ENCODE assay signal across 34 cellular contexts in the genomic region with DNA sequence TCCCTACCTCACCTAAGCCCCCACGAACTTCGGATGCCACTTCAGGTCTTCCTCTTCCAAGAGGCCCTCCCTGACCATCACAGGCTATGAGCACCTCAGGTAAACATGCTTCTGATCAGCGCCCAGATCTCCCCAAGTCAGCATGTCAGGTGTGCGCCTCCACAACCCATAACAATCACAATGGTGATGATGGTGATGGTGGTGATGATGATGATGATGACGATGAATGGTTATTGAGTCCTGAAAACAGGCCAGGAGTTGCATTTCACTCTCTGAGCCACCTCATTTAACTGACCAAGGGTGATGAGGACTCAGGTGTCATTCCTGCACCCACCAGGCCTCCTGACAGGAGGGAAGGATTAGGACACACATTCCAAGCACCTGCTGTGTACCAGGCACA.
"Had no signal": no experiment of that assay in that cellular context is flagged by ENCODE, and none has a peak within 500 bp of the region (broad histone marks: within the 10 kb centered on the region; RNA-seq: fewer than 3 reads in every experiment).

No MANE protein-coding gene starts in this region.

- FAIRE-seq: astrocyte, TTC549 had no signal

- ATAC-seq: activated CD8-positive, alpha-beta T cell treated with anti-CD3 and anti-CD28 coated beads for 36 hours; activated naive CD4-positive, alpha-beta T cell treated with anti-CD3 and anti-CD28 coated beads, Interleukin-2, amount 50 U/mL, for 72 hours; activated T-cell treated with anti-CD3 and anti-CD28 coated beads, Interleukin-2, amount 50 U/mL, for 4 hours; activated T-cell treated with anti-CD3 and anti-CD28 coated beads, Interleukin-2, amount 50 U/mL, for 72 hours; activated T-helper 17 cell treated with anti-CD3 and anti-CD28 coated beads, Interleukin-2, amount 50 U/mL, for 72 hours; body of pancreas had no signal

- H3K27ac ChIP-seq: adrenal gland, body of pancreas, brain microvascular endothelial cell, breast epithelium, VCaP had no signal

- H3K4me1 ChIP-seq: adrenal gland, body of pancreas, breast epithelium had no signal

- H3K4me3 ChIP-seq: adrenal gland, body of pancreas, breast epithelium had no signal

- DNase-seq: activated B cell treated with CpG ODN at 0.5 μM for 24 hours; activated CD4-positive, alpha-beta memory T cell treated with anti-CD3 and anti-CD28 coated beads for 36 hours; activated CD4-positive, alpha-beta T cell treated with anti-CD3 and anti-CD28 coated beads for 4 hours; activated CD4-positive, alpha-beta T cell treated with anti-CD3 and anti-CD28 coated beads, Interleukin-2, amount 10 ng/mL, durations not matched to agents 24 days and 14 days; activated CD4-positive, alpha-beta T cell treated with anti-CD3 and anti-CD28 coated beads, Interleukin-2, amount 50 U/mL, for 1 hour; activated CD4-positive, alpha-beta T cell treated with anti-CD3 and anti-CD28 coated beads, Interleukin-2, amount 50 U/mL, for 4 hours; activated CD4-positive, CD25-positive, alpha-beta regulatory T cell treated with anti-CD3 and anti-CD28 coated beads, Interleukin-2, amount 50 U/mL, for 72 hours; activated CD8-positive, alpha-beta memory T cell treated with anti-CD3 and anti-CD28 coated beads, Interleukin-2, amount 50 U/mL, for 4 hours; activated CD8-positive, alpha-beta T cell treated with anti-CD3 and anti-CD28 coated beads for 36 hours; activated effector memory CD4-positive, alpha-beta T cell treated with anti-CD3 and anti-CD28 coated beads, Interleukin-2, amount 50 U/mL, for 16 hours; activated gamma-delta T cell treated with Interleukin-2 at 50 U/mL for 16 hours; activated naive CD4-positive, alpha-beta T cell; activated naive CD4-positive, alpha-beta T cell treated with anti-CD3 and anti-CD28 coated beads for 36 hours; activated naive CD4-positive, alpha-beta T cell treated with anti-CD3 and anti-CD28 coated beads, Interleukin-2, amount 50 U/mL, for 16 hours; activated naive CD8-positive, alpha-beta T cell treated with anti-CD3 and anti-CD28 coated beads for 36 hours; activated T-cell treated with anti-CD3 and anti-CD28 coated beads for 4 hours; activated T-cell treated with anti-CD3 and anti-CD28 coated beads, Interleukin-2, amount 50 U/mL, for 1 hour; activated T-cell treated with anti-CD3 and anti-CD28 coated beads, Interleukin-2, amount 50 U/mL, for 4 hours; activated T-cell treated with anti-CD3 and anti-CD28 coated beads, Interleukin-2, amount 50 U/mL, for 72 hours; amniotic stem cell; aorta; body of pancreas; brain microvascular endothelial cell; central memory CD4-positive, alpha-beta T cell; T-helper 1 cell; T-helper 2 cell; T-helper 9 cell had no signal

- H3K36me3 ChIP-seq: adrenal gland, brain microvascular endothelial cell, breast epithelium had no signal

- H3K27me3 ChIP-seq: adrenal gland, body of pancreas, brain microvascular endothelial cell, breast epithelium had no signal

- H3K9me3 ChIP-seq: adrenal gland, body of pancreas, breast epithelium had no signal
